8 cellular contexts compared by ENCODE assay signal in the genomic region with DNA sequence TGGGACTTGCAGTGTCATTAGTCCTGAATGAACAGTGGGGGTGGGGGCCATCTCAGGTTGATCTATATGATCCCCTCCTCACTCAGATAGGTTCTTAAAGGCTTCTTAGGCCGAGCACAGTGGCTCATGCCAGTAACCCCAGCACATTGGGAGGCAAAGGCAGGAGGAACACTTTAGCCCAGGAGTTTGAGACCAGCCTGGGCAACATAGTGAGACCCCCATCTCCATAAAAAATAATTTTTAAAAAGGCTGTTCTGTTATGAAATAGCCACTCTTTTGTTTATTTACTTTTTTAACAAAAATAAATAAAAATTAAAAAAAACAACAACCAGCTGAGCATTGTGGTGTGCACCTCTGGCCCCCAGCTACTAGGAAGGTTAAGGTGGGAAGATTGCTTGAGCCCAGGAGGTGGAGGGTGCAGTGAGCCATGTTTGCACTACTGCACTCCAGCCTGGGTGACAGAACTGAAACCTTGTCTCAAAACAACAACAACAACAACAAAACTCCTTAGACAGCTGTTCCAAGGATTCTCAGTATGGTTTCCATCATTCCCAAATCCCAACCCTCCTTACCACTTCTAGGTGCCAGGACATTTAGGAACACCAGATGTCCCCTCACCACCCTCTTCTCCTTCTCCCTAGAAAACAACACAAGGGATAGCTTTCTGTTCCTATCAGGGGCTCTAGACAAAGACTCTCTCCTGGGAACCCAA. TPM values are rescaled to one million over a fixed set of nuclear protein-coding genes. Genes with fewer than 3 reads are reported as not detected.
DNase-seq lines count a peak whose midpoint lies in the region; ATAC-seq, FAIRE-seq and TF ChIP-seq lines count a peak whose summit lies in the region.
"Had no signal": no experiment of that assay in that cellular context is flagged by ENCODE, and none has a peak within 500 bp of the region (broad histone marks: within the 10 kb centered on the region; RNA-seq: fewer than 3 reads in every experiment).

No MANE protein-coding gene starts in this region.

- peaks cover 32% of the 10 kb centered on the region for H3K4me1 ChIP-seq in HUES48 (ENCODE audit: control insufficient read depth, insufficient read depth, low read length)
- H3K4me1 ChIP-seq in hepatocyte (ENCODE audit: insufficient read depth): peaks cover 26% of the 10 kb centered on the region

- H3K27me3 Mint-ChIP-seq in activated CD4-positive, alpha-beta memory T cell treated with anti-CD3 and anti-CD28 coated beads for 36 hours: no peaks in the 10 kb centered on the region
- H3K27me3 Mint-ChIP-seq in stimulated activated naive B cell treated with anti-CD40 and anti-IgM and Interleukin-4, amounts not matched to agents 10 μg/mL and 1 μg/mL and 100 μg/mL, for 72 hours: no peaks in the 10 kb centered on the region

- FAIRE-seq in RCC 7860 (lab: Jason Lieb, UNC): no peak

- intact Hi-C loops in activated CD4-positive, alpha-beta memory T cell treated with anti-CD3 and anti-CD28 coated beads for 36 hours (cut with micrococcal nuclease): loop anchor here (10.0 kb wide), 1 partner anchor 1324 kb away; a partner anchor contains a TSS

- H3K27ac ChIP-seq in HUES48 (ENCODE audit: low read depth, low read length) (peak overlapping the region; percentile 52), hepatocyte (peak overlapping the region; percentile 79)

- peak overlapping the region; percentile 92 for H3K27ac Mint-ChIP-seq in activated CD4-positive, alpha-beta memory T cell treated with anti-CD3 and anti-CD28 coated beads for 36 hours
- peak overlapping the region; percentile 99 for H3K27ac Mint-ChIP-seq in stimulated activated naive B cell treated with anti-CD40 and anti-IgM and Interleukin-4, amounts not matched to agents 10 μg/mL and 1 μg/mL and 100 μg/mL, for 72 hours

- POLR2A ChIA-PET in activated CD4-positive, alpha-beta memory T cell treated with anti-CD3 and anti-CD28 coated beads for 36 hours (lab: Charles Lee): interaction anchor here (0.6 to 4.0 kb wide), 3 partner anchors 10 to 77 kb away, joined by 3 to 69 read pairs (median 3); no protein-coding TSS in a partner anchor

- H3K9me3 ChIP-seq in HUES48 (ENCODE audit: control insufficient read depth, insufficient read depth, low read length) (no peaks in the 10 kb centered on the region), hepatocyte (ENCODE audit: low read depth) (no peaks in the 10 kb centered on the region)

- H3K4me3 ChIP-seq in HUES48 (ENCODE audit: low read depth, low read length) (0 out of 2 replicates have a peak overlapping the region, but pooled peaks have one; percentile 49), hepatocyte (no peak overlapping the region)

- H3K9me2 ChIP-seq in hepatocyte (replicated peaks; ENCODE audit: insufficient read depth): no peaks in the 10 kb centered on the region

- H3K36me3 ChIP-seq in HUES48 (ENCODE audit: control insufficient read depth, insufficient read depth, low read length): peaks cover 2% of the 10 kb centered on the region; the same call in 1 of the 2 replicates
- no peaks in the 10 kb centered on the region for H3K36me3 ChIP-seq in hepatocyte (replicated peaks; ENCODE audit: insufficient read depth, low read depth)

- TF ChIP-seq CTCF in hepatocyte (IDR thresholded peaks at IDR 0.05; ENCODE audit: poor library complexity): no peak

- no peak for ATAC-seq in stimulated activated naive B cell treated with anti-CD40 and anti-IgM and Interleukin-4, amounts not matched to agents 10 μg/mL and 1 μg/mL and 100 μg/mL, for 72 hours (replicated peaks)
- ATAC-seq in GM21786 (IDR thresholded peaks at IDR 0.05; ENCODE audit: unreplicated experiment): no peak

- peak overlapping the region; percentile 100 for H3K4me3 Mint-ChIP-seq in activated CD4-positive, alpha-beta memory T cell treated with anti-CD3 and anti-CD28 coated beads for 36 hours
- H3K4me3 Mint-ChIP-seq in stimulated activated naive B cell treated with anti-CD40 and anti-IgM and Interleukin-4, amounts not matched to agents 10 μg/mL and 1 μg/mL and 100 μg/mL, for 72 hours: peak overlapping the region; percentile 99 to 100

- no peaks in the 10 kb centered on the region for H3K9me3 Mint-ChIP-seq in activated CD4-positive, alpha-beta memory T cell treated with anti-CD3 and anti-CD28 coated beads for 36 hours
- no peaks in the 10 kb centered on the region for H3K9me3 Mint-ChIP-seq in stimulated activated naive B cell treated with anti-CD40 and anti-IgM and Interleukin-4, amounts not matched to agents 10 μg/mL and 1 μg/mL and 100 μg/mL, for 72 hours

- peaks cover 33% of the 10 kb centered on the region for H3K27me3 ChIP-seq in HUES48 (ENCODE audit: control insufficient read depth, insufficient read depth, low read length)
- H3K27me3 ChIP-seq in hepatocyte: no peaks in the 10 kb centered on the region

- H4K20me1 ChIP-seq in hepatocyte (ENCODE audit: insufficient read depth, poor library complexity, severe bottlenecking): no peaks in the 10 kb centered on the region

- CTCF ChIA-PET in activated CD4-positive, alpha-beta memory T cell treated with anti-CD3 and anti-CD28 coated beads for 36 hours (lab: Charles Lee): interaction anchor here (0.9 to 4.0 kb wide), 7 partner anchors 11 to 134 kb away, joined by 3 to 151 read pairs (median 7); a partner anchor contains a TSS

- peaks cover 31% of the 10 kb centered on the region for H3K79me2 ChIP-seq in hepatocyte

- H3K36me3 Mint-ChIP-seq in activated CD4-positive, alpha-beta memory T cell treated with anti-CD3 and anti-CD28 coated beads for 36 hours: peaks cover 6% of the 10 kb centered on the region
- peaks cover 9 to 11% of the 10 kb centered on the region in 2 donors for H3K36me3 Mint-ChIP-seq in stimulated activated naive B cell treated with anti-CD40 and anti-IgM and Interleukin-4, amounts not matched to agents 10 μg/mL and 1 μg/mL and 100 μg/mL, for 72 hours

- 11% methylated on average over 1 of the region's 1 CpG for WGBS in hepatocyte (ENCODE audit: low lambda C conversion rate, missing lambda C conversion rate)

- no peak for DNase-seq in activated CD4-positive, alpha-beta memory T cell treated with anti-CD3 and anti-CD28 coated beads for 36 hours
- DNase-seq in hepatocyte (ENCODE audit: low spot score): no peak
- no peak for DNase-seq in stimulated activated naive B cell treated with anti-CD40 and anti-IgM and Interleukin-4, amounts not matched to agents 10 μg/mL and 1 μg/mL and 100 μg/mL, for 72 hours
- no peak for DNase-seq in NCI-H345 treated with DMSO at 0.1 percent for 48 hours (lab: John Stamatoyannopoulos, UW; ENCODE audit: unreplicated experiment)
- DNase-seq in RCC 7860 (ENCODE audit: low spot score): no peak

- no peak overlapping the region for H3K9ac ChIP-seq in HUES48 (ENCODE audit: low read depth, low read length)

- peak overlapping the region; percentile 67 for H3K4me2 ChIP-seq in hepatocyte

- peak overlapping the region; percentile 41 for H2AFZ ChIP-seq in hepatocyte

- H3K4me1 Mint-ChIP-seq in activated CD4-positive, alpha-beta memory T cell treated with anti-CD3 and anti-CD28 coated beads for 36 hours (ENCODE audit: low read depth): peaks cover 70% of the 10 kb centered on the region
- H3K4me1 Mint-ChIP-seq in stimulated activated naive B cell treated with anti-CD40 and anti-IgM and Interleukin-4, amounts not matched to agents 10 μg/mL and 1 μg/mL and 100 μg/mL, for 72 hours: peaks cover 49 to 75% of the 10 kb centered on the region in 2 donors

RNA-seq across cellular contexts. Expression of a gene that starts 2.0 kb away (rescaled TPM):
- total RNA-seq in activated CD4-positive, alpha-beta memory T cell treated with anti-CD3 and anti-CD28 coated beads for 36 hours: 10 to 100 TPM; 56.7 to 56.8 TPM
- total RNA-seq in hepatocyte: 128 and 139 TPM in 2 replicates
- 131 and 148 TPM in 2 replicates for polyA plus RNA-seq in hepatocyte

RNA-seq across cellular contexts. Expression of a gene that starts 4.7 kb away (rescaled TPM):
- total RNA-seq in activated CD4-positive, alpha-beta memory T cell treated with anti-CD3 and anti-CD28 coated beads for 36 hours: 100 to 1,000 TPM; 138 to 143 TPM
- 46.0 and 48.4 TPM in 2 replicates for total RNA-seq in hepatocyte
- 84.7 and 97.8 TPM in 2 replicates for polyA plus RNA-seq in hepatocyte

RNA-seq across cellular contexts. Expression of a gene that starts 26.3 kb away (rescaled TPM):
- total RNA-seq in activated CD4-positive, alpha-beta memory T cell treated with anti-CD3 and anti-CD28 coated beads for 36 hours: not detected
- total RNA-seq in hepatocyte: 32.6 and 44.8 TPM in 2 replicates
- 53.7 and 59.4 TPM in 2 replicates for polyA plus RNA-seq in hepatocyte
- total RNA-seq: T-helper 2 cell treated with Interferon-gamma antibody and Interleukin-4, amounts not matched to agents 100 ng/mL and 5 ng/mL, for 36 hours had no signal

Comparison
In these comparisons a context has a peak if more than half of its experiments do, and no peak if none do; other contexts are left out.
1. RNA of a gene that starts 26.3 kb away (total RNA-seq): 32.6 to 44.8 TPM in hepatocyte; not detected in activated CD4-positive, alpha-beta memory T cell treated with anti-CD3 and anti-CD28 coated beads for 36 hours; every median in the first group is over 10 times any median in the second.